ENCODE assay signal across 9 cellular contexts in genomic region chr3:189132125-189132744, GRCh38. TPM values are rescaled to one million over a fixed set of nuclear protein-coding genes. Genes with fewer than 3 reads are reported as not detected.
DNase-seq lines count a peak whose midpoint lies in the region; ATAC-seq, FAIRE-seq and TF ChIP-seq lines count a peak whose summit lies in the region.
"Had no signal": no experiment of that assay in that cellular context is flagged by ENCODE, and none has a peak within 500 bp of the region (broad histone marks: within the 10 kb centered on the region; RNA-seq: fewer than 3 reads in every experiment).

No MANE protein-coding gene starts in this region.

- peak; percentile 83 for FAIRE-seq in astrocyte (lab: Jason Lieb, UNC)
- FAIRE-seq in GM12891 (lab: Jason Lieb, UNC): no peak

- H3K36me3 Mint-ChIP-seq in astrocyte (ENCODE audit: low read depth, unreplicated experiment): peaks cover 2% of the 10 kb centered on the region
- H3K36me3 Mint-ChIP-seq: brain had no signal

- H3K4me1 ChIP-seq in astrocyte (ENCODE audit: insufficient read depth, low read length): peaks cover 11% of the 10 kb centered on the region
- no peaks in the 10 kb centered on the region for H3K4me1 ChIP-seq in lung (ENCODE audit: control insufficient read depth in 2 of 2, insufficient read depth in 2 of 2, low read length in 2 of 2)

- no peak overlapping the region for H3K4me3 Mint-ChIP-seq in astrocyte (ENCODE audit: unreplicated experiment)
- H3K4me3 Mint-ChIP-seq: brain had no signal

- ATAC-seq in GM18858 (IDR thresholded peaks at IDR 0.05; ENCODE audit: unreplicated experiment) (peak; percentile 73), HG03159 (IDR thresholded peaks at IDR 0.05; ENCODE audit: unreplicated experiment) (peak; percentile 68), lung (ENCODE audit: insufficient read depth, low FRiP score) (peak; percentile 81), GM18873 (IDR thresholded peaks at IDR 0.05; ENCODE audit: low FRiP score, unreplicated experiment) (no peak)

- H3K27ac ChIP-seq in astrocyte (ENCODE audit: low read depth, low read length): peak overlapping the region; percentile 27
- H3K27ac ChIP-seq in lung (ENCODE audit: low read depth in 1 of 2, low read length in 1 of 2): peak overlapping the region in 1 of 2 donors; percentile 3

- H3K4me3 ChIP-seq in astrocyte (ENCODE audit: insufficient read depth, low read depth, low read length) (no peak overlapping the region), lung (no peak overlapping the region)

- peaks cover 20% of the 10 kb centered on the region for H3K4me1 Mint-ChIP-seq in astrocyte (ENCODE audit: low read depth, unreplicated experiment)
- H3K4me1 Mint-ChIP-seq: brain had no signal

- peak overlapping the region; percentile 35 for H3K9ac ChIP-seq in astrocyte (ENCODE audit: low read length)

- H3K9me3 ChIP-seq in astrocyte (ENCODE audit: insufficient read depth, low read depth, low read length): no peaks in the 10 kb centered on the region
- no peaks in the 10 kb centered on the region for H3K9me3 ChIP-seq in lung (ENCODE audit: control insufficient read depth in 2 of 2, insufficient read depth in 1 of 2, low read length in 1 of 2)

- H3K27ac Mint-ChIP-seq in astrocyte (ENCODE audit: unreplicated experiment): peak overlapping the region; percentile 81
- H3K27ac Mint-ChIP-seq: brain had no signal

- DNase-seq in T-helper 2 cell (peak; percentile 14 to 97 (median 63)), astrocyte (ENCODE audit: low read depth) (peak; percentile 92), lung (ENCODE audit: low spot score) (peak; percentile 35), GM12891 (ENCODE audit: insufficient read length, low spot score) (no peak)
- peak; percentile 63 for DNase-seq in stimulated activated CD8-positive, alpha-beta memory T cell treated with anti-CD3 and anti-CD28 coated beads, Interleukin-4, amount 100 ng/mL, for 24 hours (ENCODE audit: low read depth)

- H3K4me2 ChIP-seq in astrocyte (ENCODE audit: low read length): peak overlapping the region; percentile 77

- H3K36me3 ChIP-seq in astrocyte (ENCODE audit: insufficient read depth, low read length): no peaks in the 10 kb centered on the region
- no peaks in the 10 kb centered on the region for H3K36me3 ChIP-seq in lung (ENCODE audit: control insufficient read depth in 2 of 2, insufficient read depth in 2 of 2, low read length in 2 of 2)

- TF ChIP-seq CTCF in astrocyte (IDR thresholded peaks at IDR 0.05; ENCODE audit: insufficient read depth, low read depth, low read length): no peak
- no peak for TF ChIP-seq CTCF in lung (IDR thresholded peaks at IDR 0.05; ENCODE audit: control extremely low read depth, extremely low read depth)

- H2AFZ ChIP-seq in astrocyte (ENCODE audit: low read depth, low read length): peak overlapping the region; percentile 70

- no peaks in the 10 kb centered on the region for H3K9me3 Mint-ChIP-seq in astrocyte (ENCODE audit: unreplicated experiment)
- H3K9me3 Mint-ChIP-seq: brain had no signal

- no peaks in the 10 kb centered on the region for H4K20me1 ChIP-seq in astrocyte (ENCODE audit: insufficient read depth, low read length)

- WGBS in lung, 2 donors: 40 to 44% methylated on average over 11 of the region's 11 CpGs

- H3K27me3 Mint-ChIP-seq in astrocyte (ENCODE audit: low read depth, unreplicated experiment): no peaks in the 10 kb centered on the region
- H3K27me3 Mint-ChIP-seq: brain had no signal

- TF ChIP-seq POLR2A in GM12891 (IDR thresholded peaks at IDR 0.05; ENCODE audit: low read depth, low read length): no peak

- H3K27me3 ChIP-seq in astrocyte (ENCODE audit: insufficient read depth, low read length) (no peaks in the 10 kb centered on the region), lung (ENCODE audit: control insufficient read depth, insufficient read depth) (no peaks in the 10 kb centered on the region)

- H3K79me2 ChIP-seq in astrocyte (ENCODE audit: insufficient read depth, low read length): no peaks in the 10 kb centered on the region

TF ChIP-seq in GM12891, 5 proteins besides CTCF, POLR2A, EP300 and RAD21:
- TF ChIP-seq POLR2AphosphoS5 (IDR thresholded peaks at IDR 0.05; ENCODE audit: low read depth, low read length) (no peak), SPI1 (IDR thresholded peaks at IDR 0.05; ENCODE audit: low read depth, low read length) (no peak)

RNA-seq across cellular contexts. Expression of gene TPRG1, which starts 39.5 kb away (rescaled TPM):
- total RNA-seq in astrocyte (0.72 and 1.1 TPM in 2 replicates), lung (10 to 100 TPM; 10.5 to 13.8 TPM)
- 1 to 10 TPM; 3.7 to 8.3 TPM for polyA plus RNA-seq in lung
- polyA plus RNA-seq in GM12891 (2012; ENCODE audit: low read depth, missing spikeins): 8.5 TPM
